8 cellular contexts compared by ENCODE assay signal in the genomic region with DNA sequence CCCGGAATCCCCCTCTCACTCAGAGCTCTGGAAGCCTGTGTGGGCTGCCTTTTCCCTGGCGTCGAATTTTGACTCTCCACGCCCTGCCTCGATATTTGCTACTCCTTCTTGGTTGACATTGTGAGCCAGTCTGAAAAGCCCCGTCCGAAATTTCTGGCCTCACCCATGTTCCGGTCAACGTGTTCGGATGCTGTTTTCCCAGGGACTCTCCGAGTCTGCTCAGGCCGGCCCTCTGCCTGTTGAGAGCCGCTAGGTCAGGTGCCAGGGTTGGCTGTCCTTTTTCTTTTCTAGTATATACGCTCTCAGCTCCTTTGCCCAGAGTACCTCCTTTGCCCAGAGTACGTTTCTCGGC. TPM values are rescaled to one million over a fixed set of nuclear protein-coding genes. Genes with fewer than 3 reads are reported as not detected.
A peak's percentile ranks its signal among the peaks of the same experiment; 100 is the strongest.
DNase-seq lines count a peak whose midpoint lies in the region; ATAC-seq and TF ChIP-seq lines count a peak whose summit lies in the region.

No MANE protein-coding gene starts in this region.

- H3K27me3 Mint-ChIP-seq in T-helper 2 cell treated with Interferon-gamma antibody and Interleukin-4, amounts not matched to agents 5 μg/mL and 100 μg/mL, for 36 hours (ENCODE audit: low read depth): peaks cover 32% of the 10 kb centered on the region
- peaks cover 25% of the 10 kb centered on the region for H3K27me3 Mint-ChIP-seq in stimulated activated naive CD8-positive, alpha-beta T cell treated with anti-CD3 and anti-CD28 coated beads, Interleukin-15, Interleukin-2, amounts not matched to agents 100 ng/mL and 50 ng/mL, for 24 hours

- peaks cover 4% of the 10 kb centered on the region for H3K36me3 Mint-ChIP-seq in T-helper 2 cell treated with Interferon-gamma antibody and Interleukin-4, amounts not matched to agents 5 μg/mL and 100 μg/mL, for 36 hours (ENCODE audit: low read depth)
- H3K36me3 Mint-ChIP-seq in stimulated activated naive CD8-positive, alpha-beta T cell treated with anti-CD3 and anti-CD28 coated beads, Interleukin-15, Interleukin-2, amounts not matched to agents 100 ng/mL and 50 ng/mL, for 24 hours (ENCODE audit: low read depth): peaks cover 7% of the 10 kb centered on the region

- ATAC-seq in HG02840 (IDR thresholded peaks at IDR 0.05; ENCODE audit: low FRiP score, unreplicated experiment) (peak; percentile 20), GM21825 (IDR thresholded peaks at IDR 0.05; ENCODE audit: unreplicated experiment) (no peak)

- H3K4me3 Mint-ChIP-seq in T-helper 2 cell treated with Interferon-gamma antibody and Interleukin-4, amounts not matched to agents 5 μg/mL and 100 μg/mL, for 36 hours: peak overlapping the region; percentile 86
- H3K4me3 Mint-ChIP-seq in stimulated activated naive CD8-positive, alpha-beta T cell treated with anti-CD3 and anti-CD28 coated beads, Interleukin-15, Interleukin-2, amounts not matched to agents 100 ng/mL and 50 ng/mL, for 24 hours: peak overlapping the region; percentile 91

- intact Hi-C loops in colonic mucosa (cut with DNase I): loop anchor here (5.0 kb wide), 1 partner anchor 79 kb away; a partner anchor contains a TSS

- no peaks in the 10 kb centered on the region for H3K27me3 ChIP-seq in colonic mucosa

- H3K9me3 ChIP-seq in colonic mucosa: no peaks in the 10 kb centered on the region

- H3K27ac Mint-ChIP-seq in T-helper 2 cell treated with Interferon-gamma antibody and Interleukin-4, amounts not matched to agents 5 μg/mL and 100 μg/mL, for 36 hours: peak overlapping the region; percentile 72
- H3K27ac Mint-ChIP-seq in stimulated activated naive CD8-positive, alpha-beta T cell treated with anti-CD3 and anti-CD28 coated beads, Interleukin-15, Interleukin-2, amounts not matched to agents 100 ng/mL and 50 ng/mL, for 24 hours: peak overlapping the region; percentile 86

- H3K4me1 Mint-ChIP-seq in T-helper 2 cell treated with Interferon-gamma antibody and Interleukin-4, amounts not matched to agents 5 μg/mL and 100 μg/mL, for 36 hours (ENCODE audit: low read depth): peaks cover 12% of the 10 kb centered on the region
- H3K4me1 Mint-ChIP-seq in stimulated activated naive CD8-positive, alpha-beta T cell treated with anti-CD3 and anti-CD28 coated beads, Interleukin-15, Interleukin-2, amounts not matched to agents 100 ng/mL and 50 ng/mL, for 24 hours (ENCODE audit: low read depth): peaks cover 36% of the 10 kb centered on the region

- no peaks in the 10 kb centered on the region for H3K36me3 ChIP-seq in colonic mucosa

- no peak for DNase-seq in T-helper 2 cell treated with Interferon-gamma antibody and Interleukin-4, amounts not matched to agents 5 μg/mL and 100 μg/mL, for 36 hours (ENCODE audit: low spot score)
- DNase-seq in T-helper 2 cell (no peak), colonic mucosa (peak; percentile 71), kidney tubule cell (ENCODE audit: low spot score) (peak; percentile 74)

- TF ChIP-seq CTCF in colonic mucosa (IDR thresholded peaks at IDR 0.05): peak; percentile 36

- H3K27ac ChIP-seq in colonic mucosa: peak overlapping the region; percentile 96

- H3K9me3 Mint-ChIP-seq in T-helper 2 cell treated with Interferon-gamma antibody and Interleukin-4, amounts not matched to agents 5 μg/mL and 100 μg/mL, for 36 hours: no peaks in the 10 kb centered on the region
- H3K9me3 Mint-ChIP-seq in stimulated activated naive CD8-positive, alpha-beta T cell treated with anti-CD3 and anti-CD28 coated beads, Interleukin-15, Interleukin-2, amounts not matched to agents 100 ng/mL and 50 ng/mL, for 24 hours: no peaks in the 10 kb centered on the region

- peak overlapping the region; percentile 92 for H3K4me3 ChIP-seq in colonic mucosa

- H3K9ac ChIP-seq in colonic mucosa (ENCODE audit: low read depth in 2 of 2, low read length in 2 of 2): peak overlapping the region; percentile 52 to 68

- H3K4me1 ChIP-seq in colonic mucosa: no peaks in the 10 kb centered on the region

TF ChIP-seq in PFSK-1, 5 proteins besides CTCF, POLR2A, EP300 and RAD21:
- TF ChIP-seq, protein P1, sequence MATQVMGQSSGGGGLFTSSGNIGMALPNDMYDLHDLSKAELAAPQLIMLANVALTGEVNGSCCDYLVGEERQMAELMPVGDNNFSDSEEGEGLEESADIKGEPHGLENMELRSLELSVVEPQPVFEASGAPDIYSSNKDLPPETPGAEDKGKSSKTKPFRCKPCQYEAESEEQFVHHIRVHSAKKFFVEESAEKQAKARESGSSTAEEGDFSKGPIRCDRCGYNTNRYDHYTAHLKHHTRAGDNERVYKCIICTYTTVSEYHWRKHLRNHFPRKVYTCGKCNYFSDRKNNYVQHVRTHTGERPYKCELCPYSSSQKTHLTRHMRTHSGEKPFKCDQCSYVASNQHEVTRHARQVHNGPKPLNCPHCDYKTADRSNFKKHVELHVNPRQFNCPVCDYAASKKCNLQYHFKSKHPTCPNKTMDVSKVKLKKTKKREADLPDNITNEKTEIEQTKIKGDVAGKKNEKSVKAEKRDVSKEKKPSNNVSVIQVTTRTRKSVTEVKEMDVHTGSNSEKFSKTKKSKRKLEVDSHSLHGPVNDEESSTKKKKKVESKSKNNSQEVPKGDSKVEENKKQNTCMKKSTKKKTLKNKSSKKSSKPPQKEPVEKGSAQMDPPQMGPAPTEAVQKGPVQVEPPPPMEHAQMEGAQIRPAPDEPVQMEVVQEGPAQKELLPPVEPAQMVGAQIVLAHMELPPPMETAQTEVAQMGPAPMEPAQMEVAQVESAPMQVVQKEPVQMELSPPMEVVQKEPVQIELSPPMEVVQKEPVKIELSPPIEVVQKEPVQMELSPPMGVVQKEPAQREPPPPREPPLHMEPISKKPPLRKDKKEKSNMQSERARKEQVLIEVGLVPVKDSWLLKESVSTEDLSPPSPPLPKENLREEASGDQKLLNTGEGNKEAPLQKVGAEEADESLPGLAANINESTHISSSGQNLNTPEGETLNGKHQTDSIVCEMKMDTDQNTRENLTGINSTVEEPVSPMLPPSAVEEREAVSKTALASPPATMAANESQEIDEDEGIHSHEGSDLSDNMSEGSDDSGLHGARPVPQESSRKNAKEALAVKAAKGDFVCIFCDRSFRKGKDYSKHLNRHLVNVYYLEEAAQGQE (IDR thresholded peaks at IDR 0.05; ENCODE audit: insufficient read depth in 1 of 2, low read depth in 2 of 2, low read length in 2 of 2): no peak
- TF ChIP-seq POLR2AphosphoS5 (IDR thresholded peaks at IDR 0.05; ENCODE audit: low read depth, low read length) (no peak), TAF1 (IDR thresholded peaks at IDR 0.05; ENCODE audit: borderline replicate concordance, insufficient read depth, low read length) (no peak), SIN3A (IDR thresholded peaks at IDR 0.05; ENCODE audit: borderline replicate concordance, insufficient read depth, low read length) (peak; percentile 11; the same call in 1 of the 2 replicates), FOXP2 (optimal IDR thresholded peaks at IDR 0.05; ENCODE audit: borderline replicate concordance, extremely low read depth, extremely low read length, insufficient read depth) (no peak)

RNA-seq across cellular contexts. Expression of a gene that starts 6.8 kb away (rescaled TPM):
- polyA plus RNA-seq in PFSK-1 (2012; ENCODE audit: insufficient read length, low read depth): 2.8 TPM
- 10 to 100 TPM; 15.5 to 17.9 TPM for total RNA-seq in colonic mucosa

Comparison
In these comparisons a context has a peak if more than half of its experiments do, and no peak if none do; other contexts are left out.
1. DNase-seq: peak in colonic mucosa (single experiment) and kidney tubule cell (single experiment); none in T-helper 2 cell treated with Interferon-gamma antibody and Interleukin-4, amounts not matched to agents 5 μg/mL and 100 μg/mL, for 36 hours (single experiment) and T-helper 2 cell (0 of 5).